ENCODE assay signal across 1 cellular context in the genomic region with DNA sequence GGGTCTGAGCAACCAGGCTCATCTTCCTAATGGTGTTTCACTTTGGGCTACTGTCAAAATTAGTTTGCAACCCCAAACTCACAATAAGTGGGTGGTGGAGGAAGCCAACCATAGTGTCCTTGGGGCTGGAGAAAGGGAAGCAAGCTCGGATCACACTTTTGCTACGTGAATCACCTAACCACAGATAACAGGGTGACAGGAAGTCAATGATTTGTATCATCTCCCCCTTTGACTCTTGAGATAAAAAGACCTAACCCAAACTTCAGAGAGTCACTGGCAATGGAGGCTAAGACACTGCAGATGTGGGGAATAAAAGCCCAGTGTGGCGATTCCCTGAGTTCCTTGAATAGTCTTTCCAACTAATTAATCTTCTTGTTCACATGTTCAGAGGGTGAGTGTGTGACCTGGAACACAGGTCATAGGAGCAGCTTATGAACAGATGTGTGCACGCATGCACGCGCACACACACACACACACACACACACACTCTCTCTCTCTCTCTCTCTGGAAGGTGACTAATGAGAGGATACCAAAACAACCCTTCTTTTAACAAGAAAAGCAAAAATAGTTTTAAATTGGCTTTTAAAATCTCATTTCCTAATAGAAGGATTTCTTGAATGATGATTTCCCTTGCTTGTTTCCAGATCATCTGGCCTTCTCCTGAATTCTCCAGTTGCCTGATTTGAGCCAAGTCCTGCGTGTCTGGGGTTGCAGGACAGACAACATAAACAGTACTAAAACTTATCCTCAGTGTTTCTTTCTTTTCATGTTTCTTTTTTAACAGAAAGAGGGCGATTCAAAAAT.
TF ChIP-seq lines count a peak whose summit lies in the region.

No MANE protein-coding gene starts in this region.

TF ChIP-seq in SK-N-SH treated with all-trans-retinoic acid at 6 μM for 48 hours, 23 proteins besides CTCF, POLR2A, EP300 and RAD21 (continued from another document):
- TF ChIP-seq, protein P1, sequence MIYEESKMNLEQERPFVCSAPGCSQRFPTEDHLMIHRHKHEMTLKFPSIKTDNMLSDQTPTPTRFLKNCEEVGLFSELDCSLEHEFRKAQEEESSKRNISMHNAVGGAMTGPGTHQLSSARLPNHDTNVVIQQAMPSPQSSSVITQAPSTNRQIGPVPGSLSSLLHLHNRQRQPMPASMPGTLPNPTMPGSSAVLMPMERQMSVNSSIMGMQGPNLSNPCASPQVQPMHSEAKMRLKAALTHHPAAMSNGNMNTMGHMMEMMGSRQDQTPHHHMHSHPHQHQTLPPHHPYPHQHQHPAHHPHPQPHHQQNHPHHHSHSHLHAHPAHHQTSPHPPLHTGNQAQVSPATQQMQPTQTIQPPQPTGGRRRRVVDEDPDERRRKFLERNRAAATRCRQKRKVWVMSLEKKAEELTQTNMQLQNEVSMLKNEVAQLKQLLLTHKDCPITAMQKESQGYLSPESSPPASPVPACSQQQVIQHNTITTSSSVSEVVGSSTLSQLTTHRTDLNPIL (CRISPR knock-in tag; IDR thresholded peaks at IDR 0.05; ENCODE audit: low read depth): no peak
- TF ChIP-seq ARNTL (CRISPR knock-in tag; IDR thresholded peaks at IDR 0.05; ENCODE audit: borderline replicate concordance, low read depth): no peak
- no peak for TF ChIP-seq ZFP30 (CRISPR knock-in tag; IDR thresholded peaks at IDR 0.05)
- no peak for TF ChIP-seq ZNF70 (CRISPR knock-in tag; IDR thresholded peaks at IDR 0.05)
- TF ChIP-seq SNAI2 (CRISPR knock-in tag; IDR thresholded peaks at IDR 0.05): no peak
- no peak for TF ChIP-seq RARB (CRISPR knock-in tag; IDR thresholded peaks at IDR 0.05)
- no peak for TF ChIP-seq TOX (CRISPR knock-in tag; IDR thresholded peaks at IDR 0.05; ENCODE audit: borderline replicate concordance)
- TF ChIP-seq PPARA (CRISPR knock-in tag; IDR thresholded peaks at IDR 0.05; ENCODE audit: borderline replicate concordance): no peak
- no peak for TF ChIP-seq TCF4 (CRISPR knock-in tag; IDR thresholded peaks at IDR 0.05; ENCODE audit: borderline replicate concordance)
